In genomic region chr17:75875940-75876189, GRCh38 we compare ENCODE assay signal across 1 cellular context.
TF ChIP-seq lines count a peak whose summit lies in the region.

No MANE protein-coding gene starts in this region.

TF ChIP-seq in GM23338, 12 proteins besides CTCF, POLR2A, EP300 and RAD21 (continued from another document):
- TF ChIP-seq EZH2phosphoT487 (IDR thresholded peaks at IDR 0.05; ENCODE audit: unreplicated experiment) (no peak), JUNB (IDR thresholded peaks at IDR 0.05; ENCODE audit: unreplicated experiment) (no peak), REST (IDR thresholded peaks at IDR 0.05; ENCODE audit: unreplicated experiment) (no peak), ETS1 (IDR thresholded peaks at IDR 0.05) (no peak), EZH2 (IDR thresholded peaks at IDR 0.05; ENCODE audit: low read depth, unreplicated experiment) (no peak), NANOG (IDR thresholded peaks at IDR 0.05; ENCODE audit: borderline replicate concordance) (no peak), ZNF462 (CRISPR knock-in tag; IDR thresholded peaks at IDR 0.05) (no peak), STAT1 (IDR thresholded peaks at IDR 0.05; ENCODE audit: unreplicated experiment) (no peak), CREB1 (CRISPR knock-in tag; IDR thresholded peaks at IDR 0.05; ENCODE audit: low read depth) (no peak)
